ENCODE assay signal across 18 cellular contexts in the genomic region with DNA sequence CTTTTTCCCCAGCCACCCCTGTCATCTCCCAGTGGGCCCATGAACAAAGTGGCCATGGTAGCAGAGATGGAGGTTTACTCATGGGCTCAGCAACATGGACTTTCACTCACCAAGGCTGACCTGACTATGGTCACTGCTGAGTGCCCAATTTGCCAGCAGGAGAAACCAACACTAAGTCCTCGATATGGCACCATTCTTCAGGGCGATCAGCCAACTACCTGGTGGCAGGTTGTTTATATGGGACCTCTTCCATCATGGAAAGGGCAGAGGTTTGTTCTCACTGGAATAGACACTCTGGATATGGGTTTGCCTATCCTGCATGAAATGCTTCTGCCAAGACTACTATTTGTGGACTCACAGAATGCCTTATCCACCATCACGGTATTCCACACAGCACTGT.
A peak's percentile ranks its signal among the peaks of the same experiment; 100 is the strongest.
DNase-seq lines count a peak whose midpoint lies in the region; ATAC-seq and TF ChIP-seq lines count a peak whose summit lies in the region.
"Had no signal": no experiment of that assay in that cellular context is flagged by ENCODE, and none has a peak within 500 bp of the region (broad histone marks: within the 10 kb centered on the region; RNA-seq: fewer than 3 reads in every experiment).

No MANE protein-coding gene starts in this region.

- no peaks in the 10 kb centered on the region for H3K4me1 ChIP-seq in MM.1S (ENCODE audit: low read length)
- H3K4me1 ChIP-seq: A549; BLaER1 treated with 17β-estradiol and CSF1 and Interleukin-3, amounts not matched to agents 10 nM and 100 nM; Caco-2 had no signal

- no peak overlapping the region for H3K4me3 ChIP-seq in MM.1S (ENCODE audit: low read length)
- H3K4me3 ChIP-seq: A549; BLaER1 treated with 17β-estradiol and CSF1 and Interleukin-3, amounts not matched to agents 10 nM and 100 nM had no signal

- H3F3A ChIP-seq in MM.1S (ENCODE audit: insufficient read depth, low read length), result no peaks in the 10 kb centered on the region

- H3K4me3 Mint-ChIP-seq in activated CD4-positive, alpha-beta T cell treated with anti-CD3 and anti-CD28 coated beads, Interleukin-2, amount 10 ng/mL, durations not matched to agents 24 days and 14 days, result no peak overlapping the region
- H3K4me3 Mint-ChIP-seq in activated CD4-positive, alpha-beta T cell treated with anti-CD3 and anti-CD28 coated beads for 36 hours, result no peak overlapping the region
- H3K4me3 Mint-ChIP-seq: B cell; CD4-positive, alpha-beta T cell; CD8-positive, alpha-beta T cell had no signal

- DNase-seq in activated CD4-positive, alpha-beta T cell treated with anti-CD3 and anti-CD28 coated beads, Interleukin-2, amount 10 ng/mL, durations not matched to agents 24 days and 14 days, result peak; percentile 12
- DNase-seq in activated CD4-positive, alpha-beta T cell treated with anti-CD3 and anti-CD28 coated beads for 36 hours, result no peak
- peak; percentile 5 for DNase-seq in MM.1S
- peak; percentile 51 for DNase-seq in left lobe of liver (ENCODE audit: low spot score)
- no peak for DNase-seq in OCI-M1 (lab: John Stamatoyannopoulos, UW)
- DNase-seq: AML-193; Caco-2; Calu3; CD4-positive, alpha-beta T cell; CD8-positive, alpha-beta T cell; DMS79 treated with DMSO at 0.1 percent for 48 hours; GF-D8 had no signal

- POLR2A ChIA-PET in activated CD4-positive, alpha-beta T cell treated with anti-CD3 and anti-CD28 coated beads for 36 hours (lab: Charles Lee), result no interaction called here

- no peaks in the 10 kb centered on the region for H3K27me3 Mint-ChIP-seq in activated CD4-positive, alpha-beta T cell treated with anti-CD3 and anti-CD28 coated beads, Interleukin-2, amount 10 ng/mL, durations not matched to agents 24 days and 14 days
- H3K27me3 Mint-ChIP-seq in activated CD4-positive, alpha-beta T cell treated with anti-CD3 and anti-CD28 coated beads for 36 hours, result peaks cover 2% of the 10 kb centered on the region
- H3K27me3 Mint-ChIP-seq: B cell; CD4-positive, alpha-beta T cell had no signal

- no peak for TF ChIP-seq CTCF in MM.1S (IDR thresholded peaks at IDR 0.05; ENCODE audit: low read length)

- H3K9me3 ChIP-seq in MM.1S (replicated peaks; ENCODE audit: insufficient read depth, low read length), result no peaks in the 10 kb centered on the region
- H3K9me3 ChIP-seq: A549 had no signal

- no peaks in the 10 kb centered on the region for H3K36me3 ChIP-seq in MM.1S (replicated peaks; ENCODE audit: insufficient read depth, low read length)
- H3K36me3 ChIP-seq: BLaER1 treated with 17β-estradiol and CSF1 and Interleukin-3, amounts not matched to agents 10 nM and 100 nM had no signal

- H3K79me2 ChIP-seq in MM.1S (ENCODE audit: low read length), result no peaks in the 10 kb centered on the region

- no peak overlapping the region for H3K27ac Mint-ChIP-seq in activated CD4-positive, alpha-beta T cell treated with anti-CD3 and anti-CD28 coated beads, Interleukin-2, amount 10 ng/mL, durations not matched to agents 24 days and 14 days
- no peak overlapping the region for H3K27ac Mint-ChIP-seq in activated CD4-positive, alpha-beta T cell treated with anti-CD3 and anti-CD28 coated beads for 36 hours
- H3K27ac Mint-ChIP-seq: B cell; CD4-positive, alpha-beta T cell; CD8-positive, alpha-beta T cell had no signal

- no peak overlapping the region for H2AFZ ChIP-seq in MM.1S (ENCODE audit: low read length)

- H3K9me3 Mint-ChIP-seq in activated CD4-positive, alpha-beta T cell treated with anti-CD3 and anti-CD28 coated beads, Interleukin-2, amount 10 ng/mL, durations not matched to agents 24 days and 14 days, result peaks cover 16% of the 10 kb centered on the region
- peaks cover 15% of the 10 kb centered on the region for H3K9me3 Mint-ChIP-seq in activated CD4-positive, alpha-beta T cell treated with anti-CD3 and anti-CD28 coated beads for 36 hours (ENCODE audit: low read depth)

- no peak overlapping the region for H3K9ac ChIP-seq in MM.1S (ENCODE audit: low read length)
- H3K9ac ChIP-seq: BLaER1 treated with 17β-estradiol and CSF1 and Interleukin-3, amounts not matched to agents 10 nM and 100 nM had no signal

- no peaks in the 10 kb centered on the region for H3K9me2 ChIP-seq in MM.1S (replicated peaks; ENCODE audit: insufficient read depth, low read length)

- H3K4me1 Mint-ChIP-seq in activated CD4-positive, alpha-beta T cell treated with anti-CD3 and anti-CD28 coated beads, Interleukin-2, amount 10 ng/mL, durations not matched to agents 24 days and 14 days, result no peaks in the 10 kb centered on the region
- no peaks in the 10 kb centered on the region for H3K4me1 Mint-ChIP-seq in activated CD4-positive, alpha-beta T cell treated with anti-CD3 and anti-CD28 coated beads for 36 hours
- H3K4me1 Mint-ChIP-seq: B cell had no signal

- ATAC-seq in activated CD4-positive, alpha-beta T cell treated with anti-CD3 and anti-CD28 coated beads for 36 hours, result no peak
- ATAC-seq in left lobe of liver (peak; percentile 18), GM19324 (IDR thresholded peaks at IDR 0.05; ENCODE audit: low FRiP score, unreplicated experiment) (no peak)
- ATAC-seq: A549; CD8-positive, alpha-beta T cell had no signal

- H3K27ac ChIP-seq in MM.1S (ENCODE audit: low read length), result no peak overlapping the region
- H3K27ac ChIP-seq: 22Rv1; A549; BLaER1 treated with 17β-estradiol and CSF1 and Interleukin-3, amounts not matched to agents 10 nM and 100 nM; C4-2B had no signal

- intact Hi-C loops in activated CD4-positive, alpha-beta T cell treated with anti-CD3 and anti-CD28 coated beads, Interleukin-2, amount 10 ng/mL, durations not matched to agents 24 days and 14 days (cut with micrococcal nuclease), result no loop called here
- intact Hi-C loops in activated CD4-positive, alpha-beta T cell treated with anti-CD3 and anti-CD28 coated beads for 36 hours (cut with DNase I, micrococcal nuclease), result no loop called here

- no peaks in the 10 kb centered on the region for H3K27me3 ChIP-seq in MM.1S (replicated peaks; ENCODE audit: insufficient read depth, low read length)
- H3K27me3 ChIP-seq: BLaER1 treated with 17β-estradiol and CSF1 and Interleukin-3, amounts not matched to agents 10 nM and 100 nM had no signal

- CTCF ChIA-PET in activated CD4-positive, alpha-beta T cell treated with anti-CD3 and anti-CD28 coated beads for 36 hours (lab: Charles Lee), result interaction anchor here (0.6 kb wide), 1 partner anchor 42 kb away, joined by 3 read pairs; no protein-coding TSS in a partner anchor

- H3K36me3 Mint-ChIP-seq in activated CD4-positive, alpha-beta T cell treated with anti-CD3 and anti-CD28 coated beads, Interleukin-2, amount 10 ng/mL, durations not matched to agents 24 days and 14 days (ENCODE audit: low read depth), result no peaks in the 10 kb centered on the region
- H3K36me3 Mint-ChIP-seq in activated CD4-positive, alpha-beta T cell treated with anti-CD3 and anti-CD28 coated beads for 36 hours (ENCODE audit: low read depth), result no peaks in the 10 kb centered on the region
- H3K36me3 Mint-ChIP-seq: CD8-positive, alpha-beta T cell had no signal

- no peaks in the 10 kb centered on the region for H4K20me1 ChIP-seq in MM.1S (ENCODE audit: insufficient read depth, low read length)
- H4K20me1 ChIP-seq: BLaER1 treated with 17β-estradiol and CSF1 and Interleukin-3, amounts not matched to agents 10 nM and 100 nM had no signal

- H3K4me2 ChIP-seq in MM.1S (ENCODE audit: low read depth, low read length), result no peak overlapping the region
- H3K4me2 ChIP-seq: A549; BLaER1 treated with 17β-estradiol and CSF1 and Interleukin-3, amounts not matched to agents 10 nM and 100 nM had no signal

Comparison
In these comparisons a context has a peak if more than half of its experiments do, and no peak if none do; other contexts are left out.
1. DNase-seq: peak in activated CD4-positive, alpha-beta T cell treated with anti-CD3 and anti-CD28 coated beads, Interleukin-2, amount 10 ng/mL, durations not matched to agents 24 days and 14 days (single experiment), MM.1S (single experiment) and left lobe of liver (single experiment); none in activated CD4-positive, alpha-beta T cell treated with anti-CD3 and anti-CD28 coated beads for 36 hours (single experiment) and OCI-M1 (single experiment).